ENCODE assay signal across 14 cellular contexts in the genomic region with DNA sequence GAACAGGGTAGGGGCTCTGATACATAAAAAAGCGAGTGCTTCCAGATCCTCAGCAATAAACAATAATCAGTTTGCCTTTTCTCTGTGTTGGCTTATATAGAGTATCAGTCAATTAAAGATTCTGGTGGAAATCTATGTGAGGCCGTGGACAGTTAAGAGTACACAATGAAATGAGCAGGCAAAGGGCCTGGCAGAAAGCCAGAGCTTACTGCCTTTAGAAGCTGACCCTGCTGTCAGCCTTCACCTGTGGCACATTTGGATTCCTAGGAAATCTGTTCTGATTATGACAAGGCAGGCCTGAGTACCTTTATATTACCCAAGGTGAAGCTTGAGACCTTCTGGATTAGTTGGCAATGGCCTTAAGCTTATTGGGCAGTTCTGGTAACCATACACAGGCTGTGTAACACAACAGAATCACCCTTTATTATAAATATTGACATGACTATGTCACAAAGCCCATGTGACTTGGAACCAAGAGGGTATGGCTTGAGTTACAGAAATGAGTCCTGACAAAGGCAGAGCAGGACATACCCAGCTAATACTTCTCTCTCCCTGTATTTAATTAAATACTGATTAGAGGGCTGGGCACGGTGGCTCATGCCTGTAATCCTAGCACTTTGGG. TPM values are rescaled to one million over a fixed set of nuclear protein-coding genes. Genes with fewer than 3 reads are reported as not detected.
DNase-seq lines count a peak whose midpoint lies in the region; FAIRE-seq and TF ChIP-seq lines count a peak whose summit lies in the region.
"Had no signal": no experiment of that assay in that cellular context is flagged by ENCODE, and none has a peak within 500 bp of the region (broad histone marks: within the 10 kb centered on the region; RNA-seq: fewer than 3 reads in every experiment).

No MANE protein-coding gene starts in this region.

- no peak for FAIRE-seq in H54 (lab: Jason Lieb, UNC)

- no peak overlapping the region for H3K27ac ChIP-seq in trophoblast cell (ENCODE audit: low read depth, low read length)
- H3K27ac ChIP-seq in effector memory CD4-positive, alpha-beta T cell (ENCODE audit: insufficient read depth, low read length, poor library complexity, severe bottlenecking) = no peak overlapping the region
- H3K27ac ChIP-seq: epithelial cell of prostate, ovary, testis had no signal

- H3K18ac ChIP-seq in trophoblast cell (ENCODE audit: low read length) = no peak overlapping the region

- no peak for TF ChIP-seq POLR2A in H54 (IDR thresholded peaks at IDR 0.05; ENCODE audit: low read depth, low read length)

- peaks cover 2 to 16% of the 10 kb centered on the region in 2 experiments for H3K36me3 ChIP-seq in trophoblast cell (ENCODE audit: control insufficient read depth in 1 of 2, insufficient read depth in 2 of 2, low read length in 2 of 2)
- H3K36me3 ChIP-seq in effector memory CD4-positive, alpha-beta T cell (ENCODE audit: control insufficient read depth, insufficient read depth, low read length) = peaks cover 25% of the 10 kb centered on the region
- H3K36me3 ChIP-seq: ovary had no signal

- no peak overlapping the region for H3K4me3 ChIP-seq in trophoblast cell (ENCODE audit: low read depth, low read length)
- H3K4me3 ChIP-seq in effector memory CD4-positive, alpha-beta T cell (ENCODE audit: insufficient read depth, low read depth, low read length, poor library complexity, severe bottlenecking) = no peak overlapping the region
- H3K4me3 ChIP-seq: ovary, testis had no signal

- H3K14ac ChIP-seq in trophoblast cell (ENCODE audit: low read length) = no peak overlapping the region

- H3K9me3 ChIP-seq in trophoblast cell (ENCODE audit: insufficient read depth, low read depth, low read length) = no peaks in the 10 kb centered on the region
- H3K9me3 ChIP-seq in effector memory CD4-positive, alpha-beta T cell (ENCODE audit: control insufficient read depth, low read length) = no peaks in the 10 kb centered on the region
- H3K9me3 ChIP-seq: ovary, testis had no signal

- H4K12ac ChIP-seq in trophoblast cell (ENCODE audit: low read depth, low read length) = no peak overlapping the region

- no CpG with 5 or more reads among the region's 3 CpGs for WGBS in trophoblast cell (ENCODE audit: extremely low coverage, insufficient coverage, insufficient read length)

- H3K79me1 ChIP-seq in trophoblast cell (ENCODE audit: low read length) = no peaks in the 10 kb centered on the region

- H3K23ac ChIP-seq in trophoblast cell (ENCODE audit: low read length) = no peak overlapping the region

- H2AFZ ChIP-seq in trophoblast cell (ENCODE audit: insufficient read depth, low read length, poor library complexity) = no peak overlapping the region

- H3K27me3 ChIP-seq in trophoblast cell (ENCODE audit: insufficient read depth, low read length) = no peaks in the 10 kb centered on the region
- no peaks in the 10 kb centered on the region for H3K27me3 ChIP-seq in effector memory CD4-positive, alpha-beta T cell (replicated peaks; ENCODE audit: control insufficient read depth, insufficient read depth, low read length, poor library complexity, severe bottlenecking)
- H3K27me3 ChIP-seq: ovary, testis had no signal

- H4K8ac ChIP-seq in trophoblast cell (ENCODE audit: low read depth, low read length) = no peak overlapping the region

- no peak overlapping the region for H2AK5ac ChIP-seq in trophoblast cell (ENCODE audit: low read length)

- no peaks in the 10 kb centered on the region for H3K79me2 ChIP-seq in trophoblast cell (ENCODE audit: control insufficient read depth, insufficient read depth, low read length, poor library complexity)

- H4K91ac ChIP-seq in trophoblast cell (ENCODE audit: low read depth, low read length) = no peak overlapping the region

- H2BK5ac ChIP-seq in trophoblast cell (ENCODE audit: low read depth, low read length, poor library complexity) = no peak overlapping the region

- H2BK120ac ChIP-seq in trophoblast cell (ENCODE audit: insufficient read depth, low read length, poor library complexity) = no peak overlapping the region

- DNase-seq in EH (ENCODE audit: low read depth) (peak; percentile 29), NCI-H146 (lab: John Stamatoyannopoulos, UW) (peak; percentile 40), dermis microvascular lymphatic vessel endothelial cell (ENCODE audit: low read depth in 2 of 2) (peak; percentile 26 to 56), myocyte (ENCODE audit: low read depth) (peak; percentile 28), trophoblast cell (no peak), H54 (ENCODE audit: insufficient read length, low spot score) (no peak)
- DNase-seq in effector memory CD4-positive, alpha-beta T cell = no peak
- DNase-seq: aorta, islet precursor cell, NCI-H526, T-helper 1 cell, testis had no signal

- no peak overlapping the region for H3K4ac ChIP-seq in trophoblast cell (ENCODE audit: low read depth, low read length)

- H3K4me1 ChIP-seq in trophoblast cell (ENCODE audit: control insufficient read depth in 1 of 2, insufficient read depth in 2 of 2, low read length in 2 of 2) = no peaks in the 10 kb centered on the region
- H3K4me1 ChIP-seq in effector memory CD4-positive, alpha-beta T cell (ENCODE audit: control insufficient read depth, insufficient read depth, low read length, poor library complexity, severe bottlenecking) = no peaks in the 10 kb centered on the region

- no peak overlapping the region for H2BK12ac ChIP-seq in trophoblast cell (ENCODE audit: low read length)

- no peak overlapping the region for H3K9ac ChIP-seq in trophoblast cell (ENCODE audit: low read length)

- no peak overlapping the region for H3K4me2 ChIP-seq in trophoblast cell (ENCODE audit: low read length)

RNA-seq across cellular contexts. Expression of gene NBEAL2, which starts 43.2 kb away (rescaled TPM):
- total RNA-seq in dermis microvascular lymphatic vessel endothelial cell = 13.5 and 22.3 TPM in 2 replicates
- 2.3 and 4.4 TPM in 2 replicates for total RNA-seq in myocyte
- 4.0 TPM for polyA plus RNA-seq in myocyte (2012)
- polyA plus RNA-seq in trophoblast cell (2013) = 18.1 and 18.9 TPM in 2 replicates

RNA-seq across cellular contexts. Expression of gene CCDC12, which starts 46.1 kb away (rescaled TPM):
- total RNA-seq in dermis microvascular lymphatic vessel endothelial cell (20.1 and 25.2 TPM in 2 replicates), myocyte (20.9 and 22.6 TPM in 2 replicates)
- 31.8 TPM for polyA plus RNA-seq in myocyte (2012)
- 47.9 and 48.1 TPM in 2 replicates for polyA plus RNA-seq in trophoblast cell (2013)

Comparison
In these comparisons a context has a peak if more than half of its experiments do, and no peak if none do; other contexts are left out.
1. DNase-seq: peak in EH (single experiment), NCI-H146 (single experiment), dermis microvascular lymphatic vessel endothelial cell (2 of 2) and myocyte (single experiment); none in trophoblast cell (0 of 2), H54 (single experiment) and effector memory CD4-positive, alpha-beta T cell (0 of 3).